Comparison of ENCODE assay signal across 1 cellular context in genomic region chr17:63854709-63855108, GRCh38.
TF ChIP-seq lines count a peak whose summit lies in the region.

No MANE protein-coding gene starts in this region.

TF ChIP-seq in HepG2, 621 proteins besides CTCF, POLR2A, EP300 and RAD21 (continued from another document and continues in another):
- TF ChIP-seq SNAPC4 (CRISPR knock-in tag; IDR thresholded peaks at IDR 0.05) (no peak), ZNF800 (CRISPR knock-in tag; IDR thresholded peaks at IDR 0.05) (no peak), HOXD1 (CRISPR knock-in tag; IDR thresholded peaks at IDR 0.05) (no peak), ZNF354B (CRISPR knock-in tag; IDR thresholded peaks at IDR 0.05) (no peak), ZNF510 (CRISPR knock-in tag; IDR thresholded peaks at IDR 0.05; ENCODE audit: low read depth) (no peak), ZNF724P (CRISPR knock-in tag; IDR thresholded peaks at IDR 0.05; ENCODE audit: borderline replicate concordance) (no peak), XRCC5 (optimal IDR thresholded peaks at IDR 0.05; ENCODE audit: low read length) (no peak), ZBTB42 (CRISPR knock-in tag; IDR thresholded peaks at IDR 0.05) (no peak), MNT (IDR thresholded peaks at IDR 0.05) (no peak), ZNF83 (CRISPR knock-in tag; IDR thresholded peaks at IDR 0.05; ENCODE audit: borderline replicate concordance) (no peak), PRPF4 (IDR thresholded peaks at IDR 0.05; ENCODE audit: low read depth, low read length, poor library complexity, severe bottlenecking) (no peak), ATF6 (CRISPR knock-in tag; conservative IDR thresholded peaks at IDR 0.05) (0 out of 2 replicates have a peak, but pooled peaks have one; percentile 57), PPARG (CRISPR knock-in tag; conservative IDR thresholded peaks at IDR 0.05) (peak; percentile 39; the same call in 1 of the 2 replicates), RARG (CRISPR knock-in tag; IDR thresholded peaks at IDR 0.05; ENCODE audit: low read depth) (no peak), ATF4 (CRISPR knock-in tag; IDR thresholded peaks at IDR 0.05) (no peak), ISX (CRISPR knock-in tag; conservative IDR thresholded peaks at IDR 0.05) (no peak), ZNF225 (CRISPR knock-in tag; IDR thresholded peaks at IDR 0.05) (no peak), ZMYM4 (CRISPR knock-in tag; IDR thresholded peaks at IDR 0.05) (peak; percentile 63), SMAD9 (CRISPR knock-in tag; IDR thresholded peaks at IDR 0.05) (no peak), MXD4 (CRISPR knock-in tag; IDR thresholded peaks at IDR 0.05) (no peak), AGO2 (optimal IDR thresholded peaks at IDR 0.05; ENCODE audit: low read depth, low read length) (no peak), ZNF484 (CRISPR knock-in tag; IDR thresholded peaks at IDR 0.05; ENCODE audit: borderline replicate concordance, low read depth) (no peak), ZNF253 (CRISPR knock-in tag; IDR thresholded peaks at IDR 0.05; ENCODE audit: borderline replicate concordance) (no peak), MAZ (IDR thresholded peaks at IDR 0.05; ENCODE audit: borderline replicate concordance, low read depth, low read length) (no peak), MAZ (CRISPR knock-in tag; IDR thresholded peaks at IDR 0.05; ENCODE audit: low read depth) (no peak), TRIM22 (IDR thresholded peaks at IDR 0.05) (no peak), HNF4A (CRISPR knock-in tag; IDR thresholded peaks at IDR 0.05) (peak; percentile 90), CREB3 (CRISPR knock-in tag; IDR thresholded peaks at IDR 0.05) (no peak), SAP130 (CRISPR knock-in tag; IDR thresholded peaks at IDR 0.05; ENCODE audit: low read depth) (peak; percentile 60; the same call in 1 of the 2 replicates), ZNF75D (CRISPR knock-in tag; IDR thresholded peaks at IDR 0.05; ENCODE audit: borderline replicate concordance) (no peak), ZNF629 (CRISPR knock-in tag; conservative IDR thresholded peaks at IDR 0.05) (no peak), FOXC1 (CRISPR knock-in tag; IDR thresholded peaks at IDR 0.05; ENCODE audit: borderline replicate concordance) (peak; percentile 52; the same call in 1 of the 2 replicates), PAWR (CRISPR knock-in tag; IDR thresholded peaks at IDR 0.05; ENCODE audit: borderline replicate concordance) (no peak), MZF1 (CRISPR knock-in tag; IDR thresholded peaks at IDR 0.05; ENCODE audit: borderline replicate concordance) (no peak), ZSCAN29 (CRISPR knock-in tag; conservative IDR thresholded peaks at IDR 0.05) (no peak), RNF2 (conservative IDR thresholded peaks at IDR 0.05; ENCODE audit: low read depth) (no peak), ZNF317 (CRISPR knock-in tag; IDR thresholded peaks at IDR 0.05) (no peak), FOXK2 (IDR thresholded peaks at IDR 0.05) (no peak), FOXJ3 (CRISPR knock-in tag; IDR thresholded peaks at IDR 0.05; ENCODE audit: borderline replicate concordance) (no peak), AKNA (CRISPR knock-in tag; IDR thresholded peaks at IDR 0.05; ENCODE audit: borderline replicate concordance) (no peak), ZNF430 (CRISPR knock-in tag; IDR thresholded peaks at IDR 0.05) (no peak; the same call in 1 of the 2 replicates), ZBTB7B (CRISPR knock-in tag; IDR thresholded peaks at IDR 0.05) (no peak), ZMAT5 (CRISPR knock-in tag; IDR thresholded peaks at IDR 0.05; ENCODE audit: borderline replicate concordance, low read depth) (no peak), PAF1 (CRISPR knock-in tag; IDR thresholded peaks at IDR 0.05) (no peak)
